ENCODE assay signal across 3 cellular contexts in genomic region chr17:27069842-27070508, GRCh38.
TF ChIP-seq lines count a peak whose summit lies in the region.

No MANE protein-coding gene starts in this region.

TF ChIP-seq in HEK293, 187 proteins besides CTCF, POLR2A, EP300 and RAD21 (continued from another document):
- TF ChIP-seq ZNF146 (tag by site-specific recombination; IDR thresholded peaks at IDR 0.05) = peak; percentile 53; the same call in 1 of the 2 replicates

TF ChIP-seq in IMR-90, 13 proteins besides CTCF, POLR2A, EP300 and RAD21 (continued from another document):
- peak; percentile 27; the same call in 1 of the 2 replicates for TF ChIP-seq CEBPB (IDR thresholded peaks at IDR 0.05; ENCODE audit: low read depth, low read length)
TF ChIP-seq in IMR-90: peak in this region for 1.

TF ChIP-seq in K562, 482 proteins besides CTCF, POLR2A, EP300 and RAD21 (continued from another document and continues in another):
- peak; percentile 69 for TF ChIP-seq CEBPB (tag; IDR thresholded peaks at IDR 0.05)
- TF ChIP-seq RBM14 (IDR thresholded peaks at IDR 0.05; ENCODE audit: borderline replicate concordance, insufficient read depth, low read depth, low read length) = no peak
- TF ChIP-seq CEBPG (CRISPR knock-in tag; IDR thresholded peaks at IDR 0.05) = peak; percentile 45; the same call in 1 of the 2 replicates
- TF ChIP-seq CEBPG (tag; conservative IDR thresholded peaks at IDR 0.05 in 1 of 2, IDR thresholded peaks at IDR 0.05 in 1 of 2) = peak; percentile 72 to 85
- TF ChIP-seq ATF3 (IDR thresholded peaks at IDR 0.05) = peak; percentile 83
- TF ChIP-seq ATF3 (CRISPR knock-in tag; conservative IDR thresholded peaks at IDR 0.05) = no peak
- TF ChIP-seq, protein P1, sequence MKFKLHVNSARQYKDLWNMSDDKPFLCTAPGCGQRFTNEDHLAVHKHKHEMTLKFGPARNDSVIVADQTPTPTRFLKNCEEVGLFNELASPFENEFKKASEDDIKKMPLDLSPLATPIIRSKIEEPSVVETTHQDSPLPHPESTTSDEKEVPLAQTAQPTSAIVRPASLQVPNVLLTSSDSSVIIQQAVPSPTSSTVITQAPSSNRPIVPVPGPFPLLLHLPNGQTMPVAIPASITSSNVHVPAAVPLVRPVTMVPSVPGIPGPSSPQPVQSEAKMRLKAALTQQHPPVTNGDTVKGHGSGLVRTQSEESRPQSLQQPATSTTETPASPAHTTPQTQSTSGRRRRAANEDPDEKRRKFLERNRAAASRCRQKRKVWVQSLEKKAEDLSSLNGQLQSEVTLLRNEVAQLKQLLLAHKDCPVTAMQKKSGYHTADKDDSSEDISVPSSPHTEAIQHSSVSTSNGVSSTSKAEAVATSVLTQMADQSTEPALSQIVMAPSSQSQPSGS (CRISPR knock-in tag; IDR thresholded peaks at IDR 0.05) = no peak
- TF ChIP-seq, protein P2, sequence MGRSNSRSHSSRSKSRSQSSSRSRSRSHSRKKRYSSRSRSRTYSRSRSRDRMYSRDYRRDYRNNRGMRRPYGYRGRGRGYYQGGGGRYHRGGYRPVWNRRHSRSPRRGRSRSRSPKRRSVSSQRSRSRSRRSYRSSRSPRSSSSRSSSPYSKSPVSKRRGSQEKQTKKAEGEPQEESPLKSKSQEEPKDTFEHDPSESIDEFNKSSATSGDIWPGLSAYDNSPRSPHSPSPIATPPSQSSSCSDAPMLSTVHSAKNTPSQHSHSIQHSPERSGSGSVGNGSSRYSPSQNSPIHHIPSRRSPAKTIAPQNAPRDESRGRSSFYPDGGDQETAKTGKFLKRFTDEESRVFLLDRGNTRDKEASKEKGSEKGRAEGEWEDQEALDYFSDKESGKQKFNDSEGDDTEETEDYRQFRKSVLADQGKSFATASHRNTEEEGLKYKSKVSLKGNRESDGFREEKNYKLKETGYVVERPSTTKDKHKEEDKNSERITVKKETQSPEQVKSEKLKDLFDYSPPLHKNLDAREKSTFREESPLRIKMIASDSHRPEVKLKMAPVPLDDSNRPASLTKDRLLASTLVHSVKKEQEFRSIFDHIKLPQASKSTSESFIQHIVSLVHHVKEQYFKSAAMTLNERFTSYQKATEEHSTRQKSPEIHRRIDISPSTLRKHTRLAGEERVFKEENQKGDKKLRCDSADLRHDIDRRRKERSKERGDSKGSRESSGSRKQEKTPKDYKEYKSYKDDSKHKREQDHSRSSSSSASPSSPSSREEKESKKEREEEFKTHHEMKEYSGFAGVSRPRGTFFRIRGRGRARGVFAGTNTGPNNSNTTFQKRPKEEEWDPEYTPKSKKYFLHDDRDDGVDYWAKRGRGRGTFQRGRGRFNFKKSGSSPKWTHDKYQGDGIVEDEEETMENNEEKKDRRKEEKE (IDR thresholded peaks at IDR 0.05; ENCODE audit: borderline replicate concordance in 1 of 2, control insufficient read depth in 1 of 2, low read depth in 2 of 2, low read length in 1 of 2) = peak in 1 of 2 experiments; percentile 20; a peak in 1 of 4 replicates
- no peak for TF ChIP-seq ZC3H8 (IDR thresholded peaks at IDR 0.05)
- TF ChIP-seq TFAP4 (CRISPR knock-in tag; IDR thresholded peaks at IDR 0.05; ENCODE audit: borderline replicate concordance) = no peak
- TF ChIP-seq POLR2B (IDR thresholded peaks at IDR 0.05; ENCODE audit: low read depth, partially characterized antibody) = no peak
- TF ChIP-seq NFYB (IDR thresholded peaks at IDR 0.05; ENCODE audit: extremely low read depth, insufficient read length) = no peak
- TF ChIP-seq ZNF639 (CRISPR knock-in tag; conservative IDR thresholded peaks at IDR 0.05 in 1 of 2, IDR thresholded peaks at IDR 0.05 in 1 of 2) = no peak
- TF ChIP-seq, protein P3, sequence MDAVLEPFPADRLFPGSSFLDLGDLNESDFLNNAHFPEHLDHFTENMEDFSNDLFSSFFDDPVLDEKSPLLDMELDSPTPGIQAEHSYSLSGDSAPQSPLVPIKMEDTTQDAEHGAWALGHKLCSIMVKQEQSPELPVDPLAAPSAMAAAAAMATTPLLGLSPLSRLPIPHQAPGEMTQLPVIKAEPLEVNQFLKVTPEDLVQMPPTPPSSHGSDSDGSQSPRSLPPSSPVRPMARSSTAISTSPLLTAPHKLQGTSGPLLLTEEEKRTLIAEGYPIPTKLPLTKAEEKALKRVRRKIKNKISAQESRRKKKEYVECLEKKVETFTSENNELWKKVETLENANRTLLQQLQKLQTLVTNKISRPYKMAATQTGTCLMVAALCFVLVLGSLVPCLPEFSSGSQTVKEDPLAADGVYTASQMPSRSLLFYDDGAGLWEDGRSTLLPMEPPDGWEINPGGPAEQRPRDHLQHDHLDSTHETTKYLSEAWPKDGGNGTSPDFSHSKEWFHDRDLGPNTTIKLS (IDR thresholded peaks at IDR 0.05; ENCODE audit: borderline replicate concordance, low read depth) = no peak
- TF ChIP-seq, protein P4, sequence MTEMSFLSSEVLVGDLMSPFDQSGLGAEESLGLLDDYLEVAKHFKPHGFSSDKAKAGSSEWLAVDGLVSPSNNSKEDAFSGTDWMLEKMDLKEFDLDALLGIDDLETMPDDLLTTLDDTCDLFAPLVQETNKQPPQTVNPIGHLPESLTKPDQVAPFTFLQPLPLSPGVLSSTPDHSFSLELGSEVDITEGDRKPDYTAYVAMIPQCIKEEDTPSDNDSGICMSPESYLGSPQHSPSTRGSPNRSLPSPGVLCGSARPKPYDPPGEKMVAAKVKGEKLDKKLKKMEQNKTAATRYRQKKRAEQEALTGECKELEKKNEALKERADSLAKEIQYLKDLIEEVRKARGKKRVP (CRISPR knock-in tag; IDR thresholded peaks at IDR 0.05) = peak; percentile 67
- no peak for TF ChIP-seq GATAD2B (IDR thresholded peaks at IDR 0.05; ENCODE audit: borderline replicate concordance)
- no peak for TF ChIP-seq TOE1 (IDR thresholded peaks at IDR 0.05; ENCODE audit: borderline replicate concordance)
- no peak for TF ChIP-seq TOE1 (CRISPR knock-in tag; IDR thresholded peaks at IDR 0.05; ENCODE audit: borderline replicate concordance, low read depth)
- peak; percentile 27 for TF ChIP-seq RBM25 (IDR thresholded peaks at IDR 0.05; ENCODE audit: low read depth, low read length, severe bottlenecking)
- no peak for TF ChIP-seq ZNF764 (CRISPR knock-in tag; IDR thresholded peaks at IDR 0.05; ENCODE audit: low read depth)
- TF ChIP-seq, protein P5, sequence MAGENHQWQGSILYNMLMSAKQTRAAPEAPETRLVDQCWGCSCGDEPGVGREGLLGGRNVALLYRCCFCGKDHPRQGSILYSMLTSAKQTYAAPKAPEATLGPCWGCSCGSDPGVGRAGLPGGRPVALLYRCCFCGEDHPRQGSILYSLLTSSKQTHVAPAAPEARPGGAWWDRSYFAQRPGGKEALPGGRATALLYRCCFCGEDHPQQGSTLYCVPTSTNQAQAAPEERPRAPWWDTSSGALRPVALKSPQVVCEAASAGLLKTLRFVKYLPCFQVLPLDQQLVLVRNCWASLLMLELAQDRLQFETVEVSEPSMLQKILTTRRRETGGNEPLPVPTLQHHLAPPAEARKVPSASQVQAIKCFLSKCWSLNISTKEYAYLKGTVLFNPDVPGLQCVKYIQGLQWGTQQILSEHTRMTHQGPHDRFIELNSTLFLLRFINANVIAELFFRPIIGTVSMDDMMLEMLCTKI (IDR thresholded peaks at IDR 0.05; ENCODE audit: partially characterized antibody) = no peak
- peak; percentile 94 for TF ChIP-seq ZNF146 (CRISPR knock-in tag; IDR thresholded peaks at IDR 0.05; ENCODE audit: unreplicated experiment)
- TF ChIP-seq SMARCA5 (IDR thresholded peaks at IDR 0.05) = no peak
- TF ChIP-seq MLX (CRISPR knock-in tag; conservative IDR thresholded peaks at IDR 0.05) = no peak
- TF ChIP-seq RFX1 (IDR thresholded peaks at IDR 0.05) = no peak
- TF ChIP-seq CEBPZ (IDR thresholded peaks at IDR 0.05; ENCODE audit: borderline replicate concordance, low read depth, low read length) = no peak
